ENCODE assay signal across 8 cellular contexts in the genomic region with DNA sequence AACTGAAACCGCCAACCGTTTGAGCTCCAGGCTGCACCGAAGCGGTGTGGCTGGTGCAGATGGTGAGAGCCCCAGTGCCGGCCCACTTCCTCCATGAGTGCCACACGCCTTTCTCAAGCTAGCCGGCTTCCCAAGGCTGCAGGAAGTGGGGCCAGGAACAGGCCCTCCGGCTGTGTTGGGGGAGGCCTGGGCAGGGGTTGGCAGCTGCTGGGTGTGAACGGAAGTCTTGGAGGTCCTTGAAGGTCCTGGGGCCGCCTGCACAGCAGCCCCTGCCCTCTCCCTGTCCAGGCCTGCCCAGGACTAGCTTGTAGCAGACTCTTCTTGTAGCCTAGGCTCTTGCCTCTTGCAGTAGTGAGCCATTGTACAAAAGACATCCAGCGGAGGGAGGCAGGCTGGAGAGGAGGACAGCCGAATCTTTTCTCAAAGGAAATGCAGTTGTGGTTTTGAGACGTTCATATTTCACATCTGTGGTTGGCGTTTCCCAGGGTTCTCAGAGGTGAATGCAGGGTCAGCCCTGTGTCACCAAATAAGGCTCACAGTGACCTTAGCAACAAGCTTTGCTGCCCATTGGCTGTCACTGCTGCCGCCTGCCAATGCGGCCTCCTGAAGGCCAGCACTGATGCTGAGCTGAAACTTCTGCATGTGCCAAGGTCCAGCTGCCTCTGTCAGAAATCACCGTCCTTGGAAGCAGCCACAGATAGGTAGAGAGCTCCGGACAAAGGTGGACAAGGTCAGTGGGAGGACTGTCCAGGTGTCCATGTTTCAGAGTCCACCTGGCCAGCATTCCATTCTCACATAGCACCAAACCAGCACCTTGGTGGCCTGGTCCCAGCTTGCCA. TPM values are rescaled to one million over a fixed set of nuclear protein-coding genes. Genes with fewer than 3 reads are reported as not detected.
DNase-seq lines count a peak whose midpoint lies in the region; ATAC-seq and TF ChIP-seq lines count a peak whose summit lies in the region.

No MANE protein-coding gene starts in this region.

- no peak for TF ChIP-seq CTCF in CD8-positive, alpha-beta T cell (IDR thresholded peaks at IDR 0.05)
- TF ChIP-seq CTCF in endothelial cell (IDR thresholded peaks at IDR 0.05; ENCODE audit: unreplicated experiment) (no peak), sigmoid colon (IDR thresholded peaks at IDR 0.05) (no peak)

- peaks cover 96% of the 10 kb centered on the region for H3K4me1 Mint-ChIP-seq in CD8-positive, alpha-beta T cell (ENCODE audit: low read depth)
- peaks cover 20% of the 10 kb centered on the region for H3K4me1 Mint-ChIP-seq in endothelial cell (ENCODE audit: unreplicated experiment)

- intact Hi-C loops in CD8-positive, alpha-beta T cell (cut with DNase I, micrococcal nuclease) = loop anchor here in 1 of 2 experiments (1.0 kb wide), 2 partner anchors 9 to 47 kb away; no protein-coding TSS in a partner anchor
- intact Hi-C loops in sigmoid colon (cut with DNase I) = no loop called here

- H3K36me3 Mint-ChIP-seq in CD8-positive, alpha-beta T cell = peaks cover 31% of the 10 kb centered on the region
- peaks cover 5% of the 10 kb centered on the region for H3K36me3 Mint-ChIP-seq in endothelial cell (ENCODE audit: low read depth, unreplicated experiment)

- H3K27ac Mint-ChIP-seq in CD8-positive, alpha-beta T cell = peak overlapping the region; percentile 95
- H3K27ac Mint-ChIP-seq in endothelial cell (ENCODE audit: unreplicated experiment) = no peak overlapping the region

- no peaks in the 10 kb centered on the region for H3K27me3 Mint-ChIP-seq in CD8-positive, alpha-beta T cell (ENCODE audit: low read depth)
- H3K27me3 Mint-ChIP-seq in endothelial cell (ENCODE audit: unreplicated experiment) = peaks cover 8% of the 10 kb centered on the region

- no peak for TF ChIP-seq POLR2A in sigmoid colon (IDR thresholded peaks at IDR 0.05)

- 36 to 68% methylated on average over 18 of the region's 18 CpGs for WGBS in sigmoid colon, 2 donors

- peak; percentile 53 to 85 (median 65) for DNase-seq in CD8-positive, alpha-beta T cell
- DNase-seq in UCSD-AML1 (lab: John Stamatoyannopoulos, UW; ENCODE audit: unreplicated experiment) (peak; percentile 92), endothelial cell (ENCODE audit: low spot score) (peak; percentile 44), sigmoid colon (peak; percentile 66), RKO (ENCODE audit: low spot score) (no peak), GM03348 (ENCODE audit: low spot score) (no peak)

- peak overlapping the region; percentile 51 for H3K27ac ChIP-seq in CD8-positive, alpha-beta T cell (ENCODE audit: low read depth, low read length)
- H3K27ac ChIP-seq in sigmoid colon = peak overlapping the region; percentile 0 to 71 (median 51)

- POLR2A ChIA-PET in CD8-positive, alpha-beta T cell (lab: Charles Lee) = interaction anchor here (1.0 to 21.8 kb wide), 20 partner anchors 8 to 81 kb away, joined by 3 to 391 read pairs (median 10); partner anchors contain the start of gene IRF1

- TF ChIP-seq EP300 in sigmoid colon (IDR thresholded peaks at IDR 0.05) = no peak

- no peaks in the 10 kb centered on the region for H3K36me3 ChIP-seq in CD8-positive, alpha-beta T cell (ENCODE audit: insufficient read depth, low read length)
- H3K36me3 ChIP-seq in sigmoid colon = peaks cover 0 to 13% (median 0%) of the 10 kb centered on the region in 4 donors

- ATAC-seq in CD8-positive, alpha-beta T cell = peak; percentile 63
- peak; percentile 59 for ATAC-seq in GM19328 (IDR thresholded peaks at IDR 0.05; ENCODE audit: unreplicated experiment)
- peak; percentile 73 for ATAC-seq in HG03378 (IDR thresholded peaks at IDR 0.05; ENCODE audit: unreplicated experiment)

- peaks cover 88% of the 10 kb centered on the region for H3K4me1 ChIP-seq in CD8-positive, alpha-beta T cell (ENCODE audit: insufficient read depth, low read length)
- peaks cover 0 to 57% (median 44%) of the 10 kb centered on the region in 4 donors for H3K4me1 ChIP-seq in sigmoid colon

- no peaks in the 10 kb centered on the region for H3K27me3 ChIP-seq in CD8-positive, alpha-beta T cell (ENCODE audit: insufficient read depth, low read length)
- H3K27me3 ChIP-seq in sigmoid colon = no peaks in the 10 kb centered on the region

- H3K4me3 Mint-ChIP-seq in CD8-positive, alpha-beta T cell = peak overlapping the region; percentile 68
- no peak overlapping the region for H3K4me3 Mint-ChIP-seq in endothelial cell (ENCODE audit: unreplicated experiment)

- H3K9me3 ChIP-seq in CD8-positive, alpha-beta T cell (ENCODE audit: low read length) = no peaks in the 10 kb centered on the region
- no peaks in the 10 kb centered on the region for H3K9me3 ChIP-seq in sigmoid colon

- CTCF ChIA-PET in CD8-positive, alpha-beta T cell (lab: Charles Lee) = interaction anchor here (0.8 to 14.4 kb wide), 19 partner anchors 8 to 101 kb away, joined by 3 to 120 read pairs (median 8); partner anchors contain the start of gene IRF1

- no peaks in the 10 kb centered on the region for H3K9me3 Mint-ChIP-seq in CD8-positive, alpha-beta T cell
- H3K9me3 Mint-ChIP-seq in endothelial cell (ENCODE audit: unreplicated experiment) = no peaks in the 10 kb centered on the region

- H3K4me3 ChIP-seq in CD8-positive, alpha-beta T cell (ENCODE audit: low read depth, low read length) = peak overlapping the region; percentile 25
- H3K4me3 ChIP-seq in sigmoid colon = no peak overlapping the region

RNA-seq across cellular contexts. Expression of gene IRF1, which starts 23.9 kb away (rescaled TPM):
- total RNA-seq in CD8-positive, alpha-beta T cell = 1,000 to 10,000 TPM; 1,214 to 1,250 TPM
- total RNA-seq in endothelial cell (ENCODE audit: unreplicated experiment) (7.1 TPM), sigmoid colon (100 to 1,000 TPM in 1 of 4 donors, 10 to 100 TPM in 3; 15.3 to 124 (median 22.7) TPM)
- polyA plus RNA-seq in sigmoid colon = 100 to 1,000 TPM in 1 of 3 donors, 10 to 100 TPM in 2; 37.2 to 169 (median 70.5) TPM

Comparison
In these comparisons a context has a peak if more than half of its experiments do, and no peak if none do; other contexts are left out.
1. DNase-seq: peak in CD8-positive, alpha-beta T cell (7 of 7), UCSD-AML1 (single experiment), endothelial cell (single experiment) and sigmoid colon (single experiment); none in RKO (single experiment) and GM03348 (single experiment).
2. RNA of gene IRF1, which starts 23.9 kb away (total RNA-seq): 1,214 to 1,250 TPM in CD8-positive, alpha-beta T cell; 15.3 to 124 TPM in sigmoid colon and 7.1 TPM in endothelial cell (single experiment); every median in the first group is over 4 times any median in the second.
3. Peak in every context shown above with its lines, with median percentiles within 50 percentile points of each other: ATAC-seq.